In the genomic region with DNA sequence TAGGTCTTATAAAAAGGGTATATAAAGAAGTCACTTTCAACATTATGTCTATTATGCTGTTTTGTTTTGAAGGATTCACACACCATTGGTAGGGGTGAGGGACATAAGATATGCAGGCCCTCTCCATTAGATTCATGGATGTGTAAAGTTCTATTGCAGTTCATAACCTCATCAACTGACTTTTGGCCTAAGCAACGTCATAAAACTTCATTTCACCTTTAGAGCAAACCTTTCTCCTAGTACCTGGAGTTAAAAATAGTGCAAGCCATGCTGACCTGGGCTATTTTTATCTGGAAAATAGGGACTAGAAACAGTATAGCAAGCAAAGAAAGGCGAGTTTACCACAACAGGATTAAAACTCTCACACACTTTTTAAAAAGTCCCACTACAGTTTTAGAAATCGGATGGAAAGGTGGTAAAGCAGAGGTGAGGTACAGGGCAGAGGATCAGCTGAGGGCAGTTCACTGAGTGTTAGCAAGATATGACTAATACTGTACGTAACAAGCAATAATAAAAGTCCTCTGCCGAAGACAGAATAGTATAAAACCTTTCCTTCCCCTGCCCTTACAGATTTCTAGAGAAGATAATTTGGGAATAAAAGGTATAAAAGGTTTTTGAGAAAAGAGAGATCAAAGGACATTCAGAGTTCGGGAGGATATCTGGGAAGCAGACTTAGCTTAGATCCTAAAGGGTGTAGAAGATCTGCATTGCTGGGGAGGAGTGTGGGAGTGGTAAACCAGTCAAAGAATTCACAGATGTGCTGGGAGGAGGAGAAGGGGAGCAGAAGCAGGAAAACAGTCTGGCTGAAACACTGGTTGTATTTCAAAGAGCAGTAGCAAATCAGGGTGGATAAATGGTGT, we compare ENCODE assay signal across 9 cellular contexts. TPM values are rescaled to one million over a fixed set of nuclear protein-coding genes. Genes with fewer than 3 reads are reported as not detected.
DNase-seq lines count a peak whose midpoint lies in the region; ATAC-seq and TF ChIP-seq lines count a peak whose summit lies in the region.
"Had no signal": no experiment of that assay in that cellular context is flagged by ENCODE, and none has a peak within 500 bp of the region (broad histone marks: within the 10 kb centered on the region; RNA-seq: fewer than 3 reads in every experiment).

No MANE protein-coding gene starts in this region.

- H3K36me3 ChIP-seq in esophagus (ENCODE audit: control insufficient read depth in 2 of 2, insufficient read depth in 2 of 2, low read length in 1 of 2) = no peaks in the 10 kb centered on the region
- no peaks in the 10 kb centered on the region for H3K36me3 ChIP-seq in rectal smooth muscle tissue (ENCODE audit: control insufficient read depth, insufficient read depth, low read length)
- H3K36me3 ChIP-seq in Peyer's patch = no peaks in the 10 kb centered on the region

- TF ChIP-seq POLR2A in Peyer's patch (IDR thresholded peaks at IDR 0.05) = no peak

- H3K9me3 ChIP-seq in esophagus (ENCODE audit: control insufficient read depth in 2 of 2, insufficient read depth in 1 of 2, low read depth in 1 of 2, low read length in 1 of 2) = no peaks in the 10 kb centered on the region
- H3K9me3 ChIP-seq in Peyer's patch = no peaks in the 10 kb centered on the region

- 33 to 48% methylated on average over 6 of the region's 6 CpGs for WGBS in esophagus, 2 donors

- H3K4me1 ChIP-seq in esophagus (ENCODE audit: control insufficient read depth in 2 of 2, insufficient read depth in 2 of 2, low read length in 1 of 2) (peaks cover 0 to 2% of the 10 kb centered on the region in 2 donors), rectal smooth muscle tissue (ENCODE audit: control insufficient read depth, insufficient read depth, low read length) (peaks cover 15% of the 10 kb centered on the region), Peyer's patch (peaks cover 0 to 39% (median 3%) of the 10 kb centered on the region in 4 donors)

- H3K27ac ChIP-seq in esophagus (ENCODE audit: low read depth in 2 of 2, low read length in 1 of 2) (peak overlapping the region; percentile 40 to 54), rectal smooth muscle tissue (ENCODE audit: low read depth, low read length) (peak overlapping the region; percentile 42), Peyer's patch (peak overlapping the region in 2 of 4 donors; percentile 69 to 74)
- H3K27ac ChIP-seq: SK-N-MC had no signal

- H3K9ac ChIP-seq in rectal smooth muscle tissue (ENCODE audit: low read length) = no peak overlapping the region

- H3K27me3 ChIP-seq in esophagus (ENCODE audit: control insufficient read depth in 1 of 2, insufficient read depth in 2 of 2, low read length in 2 of 2) = no peaks in the 10 kb centered on the region
- no peaks in the 10 kb centered on the region for H3K27me3 ChIP-seq in rectal smooth muscle tissue (ENCODE audit: control insufficient read depth, insufficient read depth, low read length)
- H3K27me3 ChIP-seq in Peyer's patch = no peaks in the 10 kb centered on the region

- peak; percentile 77 for DNase-seq in HT-29 (ENCODE audit: low spot score)
- no peak for DNase-seq in Peyer's patch
- no peak for DNase-seq in effector CD4-positive, alpha-beta T cell
- no peak for DNase-seq in central memory CD4-positive, alpha-beta T cell

- no peak overlapping the region for H3K4me3 ChIP-seq in esophagus (ENCODE audit: low read depth in 1 of 2, low read length in 2 of 2)
- no peak overlapping the region for H3K4me3 ChIP-seq in rectal smooth muscle tissue (ENCODE audit: low read length)
- H3K4me3 ChIP-seq in Peyer's patch = peak overlapping the region in 1 of 4 donors; percentile 8
- H3K4me3 ChIP-seq: SK-N-MC had no signal

- TF ChIP-seq CTCF in Peyer's patch (IDR thresholded peaks at IDR 0.05) = no peak

- ATAC-seq in GM18907 (IDR thresholded peaks at IDR 0.05; ENCODE audit: unreplicated experiment) (peak; percentile 67), GM19023 (IDR thresholded peaks at IDR 0.05; ENCODE audit: unreplicated experiment) (no peak)

RNA-seq across cellular contexts. Expression of a gene that starts 14.3 kb away (rescaled TPM):
- total RNA-seq in HT-29 (2014; rRNA removed; shearing (Covaris generic)) = 21.1 and 21.8 TPM in 2 replicates
- polyA plus RNA-seq in esophagus = 10 to 100 TPM in 1 of 2 donors, 1 to 10 TPM in 1; 8.7 to 12.5 TPM
- 10 to 100 TPM; 34.7 to 53.1 (median 39.8) TPM for total RNA-seq in Peyer's patch
